Comparison of ENCODE assay signal across 8 cellular contexts in the genomic region with DNA sequence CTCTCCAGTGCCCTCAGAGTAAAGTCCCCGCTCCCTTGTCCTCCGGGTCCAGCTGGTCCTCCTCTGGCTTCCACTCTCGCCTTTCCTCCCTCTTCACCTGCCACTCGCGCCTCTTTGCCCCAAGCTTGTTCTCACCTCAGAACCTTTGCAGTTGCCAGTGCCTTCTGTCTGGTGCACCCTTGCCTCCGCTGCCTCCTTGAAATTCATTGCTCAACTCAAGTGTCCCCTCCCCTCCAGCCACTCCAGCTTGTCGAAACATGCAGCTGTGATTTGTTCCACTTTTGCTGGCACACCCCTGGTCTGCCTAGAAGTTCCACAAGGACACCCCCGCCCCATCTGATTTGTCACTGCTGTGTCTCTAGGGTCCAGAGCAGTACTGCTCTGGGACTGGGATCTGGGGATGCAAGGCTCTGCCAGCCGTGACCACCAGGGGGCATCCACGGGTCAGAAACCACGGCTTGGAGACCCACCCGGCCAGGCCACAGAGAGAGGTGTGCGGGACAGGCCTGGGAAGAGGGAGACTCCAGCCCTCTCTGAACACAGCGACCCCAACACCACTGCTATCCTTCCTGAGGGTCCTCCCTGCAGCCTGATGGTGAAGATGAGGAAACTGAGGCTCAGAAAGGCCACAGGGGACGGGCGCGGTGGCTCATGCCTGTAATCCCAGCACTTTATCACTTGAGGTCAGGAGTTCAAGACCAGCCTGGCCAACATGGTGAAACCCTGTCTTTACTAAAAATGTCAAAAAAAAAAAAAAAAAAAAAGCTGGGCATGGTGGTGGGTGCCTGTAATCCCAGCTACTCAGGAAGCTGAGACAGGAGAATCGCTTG. TPM values are rescaled to one million over a fixed set of nuclear protein-coding genes. Genes with fewer than 3 reads are reported as not detected.
DNase-seq lines count a peak whose midpoint lies in the region; ATAC-seq and TF ChIP-seq lines count a peak whose summit lies in the region.

No MANE protein-coding gene starts in this region.

- peaks cover 15% of the 10 kb centered on the region for H3K27me3 Mint-ChIP-seq in activated CD8-positive, alpha-beta T cell treated with anti-CD3 and anti-CD28 coated beads, Interleukin-2, amount 10 ng/mL, durations not matched to agents 7 days and 5 days (ENCODE audit: low read depth)

- CTCF ChIA-PET in HEK293T (lab: Yijun Ruan, JAX): interaction anchor here (0.6 to 3.5 kb wide), 5 partner anchors 11 to 135 kb away, joined by 3 to 14 read pairs (median 3); no protein-coding TSS in a partner anchor
- CTCF ChIA-PET in activated CD8-positive, alpha-beta T cell treated with anti-CD3 and anti-CD28 coated beads, Interleukin-2, amount 10 ng/mL, durations not matched to agents 7 days and 5 days (lab: Charles Lee): interaction anchor here (0.6 to 6.3 kb wide), 25 partner anchors 12 to 176 kb away, joined by 3 to 120 read pairs (median 4); no protein-coding TSS in a partner anchor

- H3K27me3 ChIP-seq in duodenal mucosa (ENCODE audit: control insufficient read depth in 1 of 2, insufficient read depth in 2 of 2, low read length in 2 of 2) (no peaks in the 10 kb centered on the region), lower lobe of right lung (ENCODE audit: low read depth) (no peaks in the 10 kb centered on the region)

- H3K4me1 ChIP-seq in duodenal mucosa (ENCODE audit: control insufficient read depth in 1 of 2, insufficient read depth in 2 of 2, low read length in 2 of 2) (no peaks in the 10 kb centered on the region), lower lobe of right lung (peaks cover 10% of the 10 kb centered on the region)

- H3K9me3 ChIP-seq in duodenal mucosa (ENCODE audit: control insufficient read depth in 1 of 2, low read length in 2 of 2) (no peaks in the 10 kb centered on the region), lower lobe of right lung (no peaks in the 10 kb centered on the region)

- H3K27ac Mint-ChIP-seq in activated CD8-positive, alpha-beta T cell treated with anti-CD3 and anti-CD28 coated beads, Interleukin-2, amount 10 ng/mL, durations not matched to agents 7 days and 5 days: peak overlapping the region; percentile 26

- intact Hi-C loops in lower lobe of right lung (cut with DNase I): no loop called here

- H3K36me3 Mint-ChIP-seq in activated CD8-positive, alpha-beta T cell treated with anti-CD3 and anti-CD28 coated beads, Interleukin-2, amount 10 ng/mL, durations not matched to agents 7 days and 5 days (ENCODE audit: low read depth): no peaks in the 10 kb centered on the region

- peak overlapping the region; percentile 13 for H3K27ac ChIP-seq in duodenal mucosa (ENCODE audit: low read depth, low read length)
- H3K27ac ChIP-seq in lower lobe of right lung: no peak overlapping the region

- ATAC-seq in activated CD8-positive, alpha-beta T cell treated with anti-CD3 and anti-CD28 coated beads, Interleukin-2, amount 10 ng/mL, durations not matched to agents 7 days and 5 days: peak; percentile 96
- ATAC-seq in lower lobe of right lung: peak; percentile 97

- H3K9me3 Mint-ChIP-seq in activated CD8-positive, alpha-beta T cell treated with anti-CD3 and anti-CD28 coated beads, Interleukin-2, amount 10 ng/mL, durations not matched to agents 7 days and 5 days (ENCODE audit: insufficient read depth): no peaks in the 10 kb centered on the region

- POLR2A ChIA-PET in HEK293T (lab: Yijun Ruan, JAX): no interaction called here
- POLR2A ChIA-PET in activated CD8-positive, alpha-beta T cell treated with anti-CD3 and anti-CD28 coated beads, Interleukin-2, amount 10 ng/mL, durations not matched to agents 7 days and 5 days (lab: Charles Lee): interaction anchor here (0.6 to 1.8 kb wide), 5 partner anchors 68 to 135 kb away, joined by 3 to 4 read pairs (median 4); no protein-coding TSS in a partner anchor

- H3K9ac ChIP-seq in duodenal mucosa (ENCODE audit: low read depth in 1 of 2, low read length in 2 of 2): no peak overlapping the region

- TF ChIP-seq CTCF in lower lobe of right lung (IDR thresholded peaks at IDR 0.05): peak; percentile 96

- peaks cover 21% of the 10 kb centered on the region for H3K4me1 Mint-ChIP-seq in activated CD8-positive, alpha-beta T cell treated with anti-CD3 and anti-CD28 coated beads, Interleukin-2, amount 10 ng/mL, durations not matched to agents 7 days and 5 days (ENCODE audit: low read depth)

- no peaks in the 10 kb centered on the region for H3K36me3 ChIP-seq in duodenal mucosa (ENCODE audit: control insufficient read depth in 1 of 2, insufficient read depth in 2 of 2, low read length in 2 of 2)
- H3K36me3 ChIP-seq in lower lobe of right lung: no peaks in the 10 kb centered on the region

- DNase-seq in Ammon's horn (ENCODE audit: low spot score) (peak; percentile 82), HEK293T (ENCODE audit: extremely low spot score) (peak; percentile 92), NCI-H82 treated with DMSO at 0.1 percent for 48 hours (lab: John Stamatoyannopoulos, UW; ENCODE audit: unreplicated experiment) (peak; percentile 38), lower lobe of right lung (peak; percentile 90), GF-D8 (lab: John Stamatoyannopoulos, UW) (no peak)
- peak; percentile 87 for DNase-seq in activated CD8-positive, alpha-beta T cell treated with anti-CD3 and anti-CD28 coated beads, Interleukin-2, amount 10 ng/mL, durations not matched to agents 7 days and 5 days
- DNase-seq in stimulated activated CD8-positive, alpha-beta memory T cell treated with anti-CD3 and anti-CD28 coated beads, Interleukin-12 subunit alpha, Interleukin-12 subunit beta, amount 100 ng/mL, for 1 hour (ENCODE audit: low read depth): peak; percentile 75

- H3K4me3 Mint-ChIP-seq in activated CD8-positive, alpha-beta T cell treated with anti-CD3 and anti-CD28 coated beads, Interleukin-2, amount 10 ng/mL, durations not matched to agents 7 days and 5 days: no peak overlapping the region

- H3K4me3 ChIP-seq in duodenal mucosa (ENCODE audit: low read depth in 1 of 2, low read length in 2 of 2) (no peak overlapping the region), lower lobe of right lung (no peak overlapping the region)

TF ChIP-seq in HEK293T, 16 proteins besides CTCF, POLR2A, EP300 and RAD21:
- no peak for TF ChIP-seq HDGF (IDR thresholded peaks at IDR 0.05; ENCODE audit: borderline replicate concordance)
- TF ChIP-seq, protein P1, sequence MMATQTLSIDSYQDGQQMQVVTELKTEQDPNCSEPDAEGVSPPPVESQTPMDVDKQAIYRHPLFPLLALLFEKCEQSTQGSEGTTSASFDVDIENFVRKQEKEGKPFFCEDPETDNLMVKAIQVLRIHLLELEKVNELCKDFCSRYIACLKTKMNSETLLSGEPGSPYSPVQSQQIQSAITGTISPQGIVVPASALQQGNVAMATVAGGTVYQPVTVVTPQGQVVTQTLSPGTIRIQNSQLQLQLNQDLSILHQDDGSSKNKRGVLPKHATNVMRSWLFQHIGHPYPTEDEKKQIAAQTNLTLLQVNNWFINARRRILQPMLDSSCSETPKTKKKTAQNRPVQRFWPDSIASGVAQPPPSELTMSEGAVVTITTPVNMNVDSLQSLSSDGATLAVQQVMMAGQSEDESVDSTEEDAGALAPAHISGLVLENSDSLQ (IDR thresholded peaks at IDR 0.05): no peak
- no peak for TF ChIP-seq BHLHE40 (IDR thresholded peaks at IDR 0.05; ENCODE audit: borderline replicate concordance)
- no peak for TF ChIP-seq L3MBTL2 (conservative IDR thresholded peaks at IDR 0.05)
- TF ChIP-seq SP1 (IDR thresholded peaks at IDR 0.05): no peak
- TF ChIP-seq SUZ12 (IDR thresholded peaks at IDR 0.05): no peak
- TF ChIP-seq FOXA1 (IDR thresholded peaks at IDR 0.05): no peak
- TF ChIP-seq FOXM1 (IDR thresholded peaks at IDR 0.05; ENCODE audit: borderline replicate concordance): no peak
- no peak for TF ChIP-seq CTBP1 (IDR thresholded peaks at IDR 0.05; ENCODE audit: borderline replicate concordance)
- no peak for TF ChIP-seq TARDBP (IDR thresholded peaks at IDR 0.05)
- no peak for TF ChIP-seq ARNT (IDR thresholded peaks at IDR 0.05)
- TF ChIP-seq ZNF384 (IDR thresholded peaks at IDR 0.05): no peak
- no peak for TF ChIP-seq NFRKB (IDR thresholded peaks at IDR 0.05)
- TF ChIP-seq FOXK2 (IDR thresholded peaks at IDR 0.05): no peak
- TF ChIP-seq ELF4 (IDR thresholded peaks at IDR 0.05): no peak
- no peak for TF ChIP-seq LEF1 (IDR thresholded peaks at IDR 0.05; ENCODE audit: borderline replicate concordance)

RNA-seq across cellular contexts. Expression of a gene that starts 49.9 kb away (rescaled TPM):
- total RNA-seq in activated CD8-positive, alpha-beta T cell treated with anti-CD3 and anti-CD28 coated beads, Interleukin-2, amount 10 ng/mL, durations not matched to agents 7 days and 5 days: 100 to 1,000 TPM; 184 to 186 TPM
- 66.0 TPM for total RNA-seq in lower lobe of right lung
